11 cellular contexts compared by ENCODE assay signal in the genomic region with DNA sequence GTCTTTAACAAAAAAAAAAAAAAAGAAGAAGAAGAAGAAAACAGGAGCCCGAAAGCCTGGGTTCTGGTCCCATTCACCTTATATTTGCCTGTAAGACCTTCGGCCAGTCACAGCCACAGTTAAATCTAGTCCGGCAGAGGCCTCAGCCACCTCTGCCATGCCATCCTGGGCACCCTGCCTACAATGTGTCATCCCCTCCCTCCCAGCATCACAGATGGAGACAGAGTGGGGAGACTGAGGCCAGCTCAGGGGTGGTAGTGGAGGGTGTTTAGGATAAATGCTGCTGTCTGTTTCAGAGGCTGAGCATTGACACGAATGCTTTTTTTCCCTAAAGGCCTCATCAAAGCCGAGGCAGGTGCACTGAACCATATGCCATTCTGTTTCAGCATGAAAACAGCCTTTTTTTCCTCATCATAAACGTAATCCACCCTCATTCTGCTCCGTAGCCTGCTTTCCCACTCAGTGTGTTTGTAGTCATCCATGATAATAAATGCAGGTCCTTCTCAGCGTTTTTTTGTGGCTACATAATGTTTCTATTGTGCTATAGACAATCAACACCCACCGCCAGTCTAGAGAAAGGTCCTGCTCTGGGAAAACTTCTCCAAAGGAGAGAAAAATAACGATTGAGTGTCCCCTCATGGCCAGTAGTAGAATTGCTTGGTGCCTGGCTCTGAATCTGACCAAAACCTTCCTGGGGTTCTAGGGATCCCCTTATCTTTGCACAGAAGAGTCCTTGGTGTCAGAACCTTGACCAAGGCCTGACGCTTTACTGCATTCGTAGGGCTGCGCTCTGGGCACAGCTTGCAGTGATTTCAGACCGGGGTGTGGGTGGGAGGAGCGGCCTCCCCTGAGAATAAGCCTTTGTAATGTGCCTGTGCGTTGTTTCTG. TPM values are rescaled to one million over a fixed set of nuclear protein-coding genes. Genes with fewer than 3 reads are reported as not detected.
DNase-seq lines count a peak whose midpoint lies in the region; ATAC-seq, FAIRE-seq and TF ChIP-seq lines count a peak whose summit lies in the region.
"Had no signal": no experiment of that assay in that cellular context is flagged by ENCODE, and none has a peak within 500 bp of the region (broad histone marks: within the 10 kb centered on the region; RNA-seq: fewer than 3 reads in every experiment).

No MANE protein-coding gene starts in this region.

- dilution Hi-C loops in keratinocyte (cut with MboI; ENCODE audit: extremely low pct_ligation_motif_present, low sequenced_read_pairs): no loop called here

- H3K27me3 Mint-ChIP-seq in GM23338 (ENCODE audit: insufficient read depth, low read depth, poor library complexity): peaks cover 15% of the 10 kb centered on the region

- H3K4me1 ChIP-seq in GM23338 (ENCODE audit: insufficient read depth) (no peaks in the 10 kb centered on the region), keratinocyte (ENCODE audit: control insufficient read depth, extremely low read depth, insufficient read depth, low read length) (no peaks in the 10 kb centered on the region)

- no peaks in the 10 kb centered on the region for H3K9me3 ChIP-seq in keratinocyte (ENCODE audit: control insufficient read depth, low read depth, low read length)

- H4K20me1 ChIP-seq in GM23338 (replicated peaks; ENCODE audit: insufficient read depth) (peaks cover 27% of the 10 kb centered on the region), keratinocyte (ENCODE audit: control insufficient read depth, extremely low read depth, insufficient read depth, low read length) (no peaks in the 10 kb centered on the region)

- ATAC-seq in GM23338: peak; percentile 6; the same call in 2 of the 3 replicates
- no peak for ATAC-seq in HG03442 (IDR thresholded peaks at IDR 0.05; ENCODE audit: unreplicated experiment)

- H3K9me2 ChIP-seq in GM23338 (ENCODE audit: insufficient read depth): no peaks in the 10 kb centered on the region

- H3K79me2 ChIP-seq in GM23338 (replicated peaks; ENCODE audit: insufficient read depth) (no peaks in the 10 kb centered on the region), keratinocyte (ENCODE audit: control insufficient read depth, insufficient read depth, low read length) (no peaks in the 10 kb centered on the region)

- TF ChIP-seq CTCF in GM23338 (conservative IDR thresholded peaks at IDR 0.05; ENCODE audit: low read depth in 2 of 2): peak; percentile 33 to 37
- TF ChIP-seq CTCF in keratinocyte (optimal IDR thresholded peaks at IDR 0.05 in 1 of 3, IDR thresholded peaks at IDR 0.05 in 1 of 3, conservative IDR thresholded peaks at IDR 0.05 in 1 of 3; ENCODE audit: extremely low read depth in 1 of 3, insufficient read depth in 2 of 3, low read length in 3 of 3): peak; percentile 17 to 41 (median 26)

- peak; percentile 50 for DNase-seq in AG08396 (ENCODE audit: low spot score)
- peak; percentile 42 for DNase-seq in GM23338 (ENCODE audit: low spot score)
- no peak for DNase-seq in keratinocyte (ENCODE audit: low read depth, low spot score)
- no peak for DNase-seq in SW 1271 (lab: John Stamatoyannopoulos, UW)
- DNase-seq in kidney tubule cell (ENCODE audit: low spot score): no peak
- no peak for DNase-seq in HuH-7.5 (ENCODE audit: low spot score)
- DNase-seq: activated CD8-positive, alpha-beta memory T cell treated with anti-CD3 and anti-CD28 coated beads, Interleukin-2, amount 50 U/mL, for 4 hours; NCI-H524 treated with DMSO at 0.1 percent for 48 hours had no signal

- H3K36me3 ChIP-seq in GM23338 (ENCODE audit: insufficient read depth) (peaks cover 21% of the 10 kb centered on the region), keratinocyte (ENCODE audit: control insufficient read depth in 2 of 2, extremely low read depth in 1 of 2, insufficient read depth in 2 of 2, low read length in 2 of 2) (peaks cover 1 to 5% of the 10 kb centered on the region in 2 experiments)

- H3K4me1 Mint-ChIP-seq in GM23338: peaks cover 9% of the 10 kb centered on the region

- peak overlapping the region; percentile 71; the same call in 1 of the 2 replicates for H3K27ac Mint-ChIP-seq in GM23338

- H3K4me3 Mint-ChIP-seq in GM23338: no peak overlapping the region

- H3K9ac ChIP-seq in keratinocyte (ENCODE audit: control insufficient read depth, extremely low read depth, insufficient read depth, low read length): no peak overlapping the region

- H2AFZ ChIP-seq in GM23338 (no peak overlapping the region), keratinocyte (ENCODE audit: control insufficient read depth, low read length) (no peak overlapping the region)

- H3K27ac ChIP-seq in GM23338 (ENCODE audit: low read depth) (peak overlapping the region; percentile 70; the same call in 1 of the 2 replicates), angular gyrus (ENCODE audit: low read depth, low read length) (peak overlapping the region; percentile 88), keratinocyte (ENCODE audit: control insufficient read depth, insufficient read depth, low read length) (no peak overlapping the region)

- peaks cover 30% of the 10 kb centered on the region for H3F3A ChIP-seq in GM23338 (replicated peaks; ENCODE audit: low read depth)

- H3K36me3 Mint-ChIP-seq in GM23338 (ENCODE audit: low read depth): peaks cover 52% of the 10 kb centered on the region

- FAIRE-seq in keratinocyte (lab: Jason Lieb, UNC): no peak
- FAIRE-seq: GM12891 had no signal

- H3K9me1 ChIP-seq in keratinocyte (ENCODE audit: control insufficient read depth, extremely low read depth, insufficient read depth, low read length): no peaks in the 10 kb centered on the region

- H3K27me3 ChIP-seq in GM23338 (ENCODE audit: insufficient read depth) (no peaks in the 10 kb centered on the region), keratinocyte (ENCODE audit: control insufficient read depth, extremely low read depth, insufficient read depth, low read length) (no peaks in the 10 kb centered on the region)

- H3K4me3 ChIP-seq in GM23338 (no peak overlapping the region), keratinocyte (ENCODE audit: control insufficient read depth in 2 of 3, extremely low read depth in 1 of 3, insufficient read depth in 2 of 3, low read depth in 1 of 3, low read length in 3 of 3) (no peak overlapping the region)

- no peak overlapping the region for H3K4me2 ChIP-seq in GM23338
- H3K4me2 ChIP-seq in keratinocyte (ENCODE audit: control insufficient read depth, extremely low read depth, insufficient read depth, low read depth, low read length): no peak overlapping the region

- H3K9me3 Mint-ChIP-seq in GM23338: no peaks in the 10 kb centered on the region

TF ChIP-seq in GM23338, 12 proteins besides CTCF, POLR2A, EP300 and RAD21:
- TF ChIP-seq STAT1 (IDR thresholded peaks at IDR 0.05; ENCODE audit: unreplicated experiment): no peak
- TF ChIP-seq JUNB (IDR thresholded peaks at IDR 0.05; ENCODE audit: unreplicated experiment): no peak

RNA-seq across cellular contexts. Expression of a gene that starts 41.1 kb away (rescaled TPM):
- total RNA-seq in GM23338 (2014; rRNA removed; shearing (Covaris generic)): 17.2 and 31.5 TPM in 2 replicates
- polyA plus RNA-seq in GM23338 (2016; fragmentation: Nextera tagmentation; extraction: Ambion mirVana) (5.1 and 6.0 TPM in 2 replicates), keratinocyte (27.5 to 39.5 TPM (median 36.2 TPM) in 3 replicates)
- polyA plus RNA-seq in keratinocyte (2011; ENCODE audit: low read depth): 8.1 TPM
- 16.4 and 18.7 TPM in 2 replicates for polyA plus RNA-seq in keratinocyte (2011; cell fraction: cytosol; rRNA removed)
- polyA plus RNA-seq in keratinocyte (2011; cell fraction: nucleus; rRNA removed): 54.8 and 72.2 TPM in 2 replicates
- 9.1 and 32.9 TPM in 2 replicates for polyA plus RNA-seq in keratinocyte (2012; ENCODE audit: low replicate concordance)
- polyA minus RNA-seq in keratinocyte: 29.9 to 42.2 TPM (median 33.7 TPM) in 3 replicates
- 11.1 TPM for polyA minus RNA-seq in keratinocyte (2011; cell fraction: cytosol; rRNA and poly(A)+ RNA removed)
- 25.3 and 39.2 TPM in 2 replicates for polyA minus RNA-seq in keratinocyte (2011; cell fraction: nucleus; rRNA and poly(A)+ RNA removed)

Comparison
In these comparisons a context has a peak if more than half of its experiments do, and no peak if none do; other contexts are left out.
1. DNase-seq: peak in AG08396 (single experiment) and GM23338 (single experiment); none in keratinocyte (single experiment), SW 1271 (0 of 2), kidney tubule cell (single experiment) and HuH-7.5 (single experiment).